8 cellular contexts compared by ENCODE assay signal in genomic region chr3:25428003-25428861, GRCh38. TPM values are rescaled to one million over a fixed set of nuclear protein-coding genes. Genes with fewer than 3 reads are reported as not detected.
DNase-seq lines count a peak whose midpoint lies in the region; ATAC-seq, FAIRE-seq and TF ChIP-seq lines count a peak whose summit lies in the region.

RARB (plus strand) TSS chr3:25428263; CDS start chr3:25428732, 469 bp downstream.

- H3K27ac Mint-ChIP-seq in T-helper 2 cell treated with Interferon-gamma antibody and Interleukin-4, amounts not matched to agents 5 μg/mL and 100 μg/mL, for 36 hours: no peak within 1 kb of the TSS

- intact Hi-C loops in left cardiac atrium (cut with DNase I) (loop anchor here (2.0 to 10.0 kb wide), 5 partner anchors 161 to 653 kb away; no protein-coding TSS in a partner anchor), pancreas (cut with DNase I) (no loop called here)

- no peaks in the 10 kb centered on the region for H3K27me3 ChIP-seq in pancreas

- H3K9me3 ChIP-seq in pancreas: no peaks in the 10 kb centered on the region

- H3K4me3 Mint-ChIP-seq in T-helper 2 cell treated with Interferon-gamma antibody and Interleukin-4, amounts not matched to agents 5 μg/mL and 100 μg/mL, for 36 hours: peak within 1 kb of the TSS; percentile 52

- FAIRE-seq in pancreas (lab: Jason Lieb, UNC): no peak
- no peak for FAIRE-seq in GM12892 (lab: Jason Lieb, UNC)

- H3K4me1 Mint-ChIP-seq in T-helper 2 cell treated with Interferon-gamma antibody and Interleukin-4, amounts not matched to agents 5 μg/mL and 100 μg/mL, for 36 hours (ENCODE audit: low read depth): peaks cover 5% of the 10 kb centered on the region

- DNase-seq in T-helper 2 cell treated with Interferon-gamma antibody and Interleukin-4, amounts not matched to agents 5 μg/mL and 100 μg/mL, for 36 hours (ENCODE audit: low spot score): no peak
- no peak for DNase-seq in T-helper 2 cell
- DNase-seq in NB4 (ENCODE audit: low read depth): peak; percentile 65
- peak in 57 of 58 donors; percentile 8 to 84 (median 46) for DNase-seq in anterior cingulate cortex (lab: John Stamatoyannopoulos, UW)
- peak; percentile 68 for DNase-seq in left cardiac atrium
- DNase-seq in pancreas: peak in 5 of 6 donors; percentile 35 to 65 (median 59)
- DNase-seq in stimulated activated CD4-positive, alpha-beta T cell treated with anti-CD3 and anti-CD28 coated beads, Interleukin-2, amount 100 ng/mL, for 48 hours: no peak
- no peak for DNase-seq in GM12892 (ENCODE audit: insufficient read length)

- WGBS in pancreas, 2 donors: 2 to 4% methylated on average over 26 of the region's 26 CpGs

- peak within 1 kb of the TSS; percentile 26 to 71 (median 52) for H3K27ac ChIP-seq in pancreas

- ATAC-seq in left cardiac atrium (peak; percentile 88 to 93), pancreas (peak; percentile 82 to 90 (median 88))

- H3K36me3 Mint-ChIP-seq in T-helper 2 cell treated with Interferon-gamma antibody and Interleukin-4, amounts not matched to agents 5 μg/mL and 100 μg/mL, for 36 hours (ENCODE audit: low read depth): peaks cover 2% of the 10 kb centered on the region

- H3K27me3 Mint-ChIP-seq in T-helper 2 cell treated with Interferon-gamma antibody and Interleukin-4, amounts not matched to agents 5 μg/mL and 100 μg/mL, for 36 hours (ENCODE audit: low read depth): peaks cover 49% of the 10 kb centered on the region

- H3K4me3 ChIP-seq in NB4 (ENCODE audit: low read depth, low read length) (peak within 1 kb of the TSS; percentile 32), pancreas (peak within 1 kb of the TSS; percentile 8 to 50 (median 30))

- H3K9me3 Mint-ChIP-seq in T-helper 2 cell treated with Interferon-gamma antibody and Interleukin-4, amounts not matched to agents 5 μg/mL and 100 μg/mL, for 36 hours: no peaks in the 10 kb centered on the region

- TF ChIP-seq CTCF in NB4 (IDR thresholded peaks at IDR 0.05; ENCODE audit: low read depth, low read length) (no peak), pancreas (IDR thresholded peaks at IDR 0.05) (no peak)

- no peaks in the 10 kb centered on the region for H3K36me3 ChIP-seq in pancreas

- TF ChIP-seq POLR2A in NB4 (IDR thresholded peaks at IDR 0.05; ENCODE audit: extremely low read depth, insufficient read length) (no peak), GM12892 (IDR thresholded peaks at IDR 0.05; ENCODE audit: low read depth, low read length) (no peak)

- peaks cover 15 to 23% (median 17%) of the 10 kb centered on the region in 3 donors for H3K4me1 ChIP-seq in pancreas

RNA-seq across cellular contexts. Expression of gene RARB, which starts in this region (rescaled TPM):
- total RNA-seq in left cardiac atrium: 10 to 100 TPM; 12.1 to 24.1 TPM
- total RNA-seq in pancreas: 1 to 10 TPM in 2 of 6 donors, under 1 TPM in 4; 0.51 to 3.3 (median 0.81) TPM
- under 1 TPM; 0.49 to 0.85 TPM for polyA plus RNA-seq in pancreas
- polyA plus RNA-seq in GM12892 (2012; ENCODE audit: missing spikeins): 0.13 TPM

Comparison
In these comparisons a context has a peak if more than half of its experiments do, and no peak if none do; other contexts are left out.
1. DNase-seq: peak in NB4 (single experiment), anterior cingulate cortex (57 of 58), left cardiac atrium (single experiment) and pancreas (5 of 6); none in T-helper 2 cell treated with Interferon-gamma antibody and Interleukin-4, amounts not matched to agents 5 μg/mL and 100 μg/mL, for 36 hours (single experiment), T-helper 2 cell (0 of 5), stimulated activated CD4-positive, alpha-beta T cell treated with anti-CD3 and anti-CD28 coated beads, Interleukin-2, amount 100 ng/mL, for 48 hours (0 of 2) and GM12892 (single experiment).
2. intact Hi-C loops: an anchor here in left cardiac atrium (2.0 to 10.0 kb wide); none called in pancreas.